8 cellular contexts compared by ENCODE assay signal in the genomic region with DNA sequence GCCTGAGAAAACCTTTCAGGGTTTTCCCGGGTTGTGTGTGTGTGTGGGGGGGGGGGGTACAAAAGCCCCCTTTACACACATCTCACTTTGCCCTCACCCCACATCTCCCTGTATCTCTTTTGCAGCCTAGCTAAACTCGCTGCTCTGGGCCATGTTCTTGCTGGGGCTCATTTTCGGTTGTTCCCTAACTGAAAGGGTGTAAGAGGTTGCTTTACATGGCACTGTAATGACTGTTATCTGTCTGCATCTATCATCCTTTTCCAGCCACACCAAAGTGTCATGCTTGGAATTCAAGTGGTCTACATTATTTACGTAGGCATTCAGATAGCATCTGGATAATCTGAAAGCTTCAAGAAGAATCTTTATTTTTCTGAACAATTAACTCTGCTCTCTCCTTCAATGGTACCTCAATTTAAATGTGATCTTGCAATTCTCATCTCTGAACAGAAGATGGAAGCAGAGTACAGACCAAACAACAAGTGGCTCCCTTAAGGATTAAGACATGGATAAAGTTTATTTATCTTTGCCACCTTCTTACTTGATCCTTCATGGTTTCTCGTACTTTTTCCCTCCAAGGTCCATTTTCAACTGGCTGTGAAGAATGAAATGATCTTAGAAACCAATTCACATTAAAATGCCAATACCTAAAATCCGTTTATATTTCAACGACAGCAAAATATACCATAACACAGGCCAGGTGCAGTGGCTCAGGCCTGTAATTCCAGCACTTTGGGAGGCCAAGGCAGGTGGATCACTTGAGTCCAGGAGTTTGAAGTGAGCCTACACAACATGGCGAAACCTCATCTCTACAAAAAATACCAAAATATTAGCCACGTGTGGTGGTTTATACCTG. TPM values are rescaled to one million over a fixed set of nuclear protein-coding genes. Genes with fewer than 3 reads are reported as not detected.
A peak's percentile ranks its signal among the peaks of the same experiment; 100 is the strongest.
DNase-seq lines count a peak whose midpoint lies in the region; ATAC-seq, FAIRE-seq and TF ChIP-seq lines count a peak whose summit lies in the region.

No MANE protein-coding gene starts in this region.

- CTCF ChIA-PET in A549 (lab: Yijun Ruan, JAX) (interaction anchor here (0.6 to 5.5 kb wide), 35 partner anchors 9 to 1285 kb away, joined by 3 to 54 read pairs (median 5); no protein-coding TSS in a partner anchor), SK-N-SH (lab: Yijun Ruan, JAX) (interaction anchor here (0.6 to 10.8 kb wide), 38 partner anchors 9 to 782 kb away, joined by 3 to 182 read pairs (median 4); partner anchors contain the start of gene TRANK1)

- H4K20me1 ChIP-seq in SK-N-SH (ENCODE audit: insufficient read depth) = no peaks in the 10 kb centered on the region

- H3K9me2 ChIP-seq in SK-N-SH = no peaks in the 10 kb centered on the region

- FAIRE-seq in A549 (lab: Jason Lieb, UNC) = peak; percentile 94

- no peaks in the 10 kb centered on the region; the same call in 2 of the 3 replicates for H3K9me3 ChIP-seq in A549
- H3K9me3 ChIP-seq in SK-N-SH = no peaks in the 10 kb centered on the region
- H3K9me3 ChIP-seq in ovary = no peaks in the 10 kb centered on the region

- H3K4me1 ChIP-seq in A549 (no peaks in the 10 kb centered on the region), SK-N-SH (ENCODE audit: control insufficient read depth in 1 of 2, insufficient read depth in 2 of 2, low read depth in 1 of 2, low read length in 1 of 2) (peaks cover 0 to 12% of the 10 kb centered on the region in 2 experiments; a peak in 2 of 4 replicates), ovary (ENCODE audit: insufficient read depth) (no peaks in the 10 kb centered on the region)

- no peak overlapping the region for H3K9ac ChIP-seq in SK-N-SH

- intact Hi-C loops in ovary (cut with DNase I) = loop anchor here in 3 of 4 donors (5.0 to 10.0 kb wide), 6 partner anchors 135 to 495 kb away; no protein-coding TSS in a partner anchor

- DNase-seq in A549 (ENCODE audit: low read depth in 1 of 2, low spot score in 1 of 2) = peak; percentile 47 to 61
- peak; percentile 53 for DNase-seq in HT1080 (ENCODE audit: low read depth)
- DNase-seq in SK-N-SH = peak; percentile 54
- DNase-seq in fibroblast of the aortic adventitia (ENCODE audit: low read depth) = peak; percentile 83
- no peak for DNase-seq in ovary
- no peak for DNase-seq in activated T-cell treated with anti-CD3 and anti-CD28 coated beads, Interleukin-2, amount 50 U/mL, for 48 hours
- DNase-seq in SHP77 treated with DMSO at 0.1 percent for 48 hours (lab: John Stamatoyannopoulos, UW) = no peak

- peak; percentile 90 for TF ChIP-seq CTCF in A549 (IDR thresholded peaks at IDR 0.05)
- peak; percentile 55; the same call in 2 of the 3 replicates for TF ChIP-seq CTCF in GM12872 (IDR thresholded peaks at IDR 0.05; ENCODE audit: insufficient read depth, low read depth, low read length)
- TF ChIP-seq CTCF in SK-N-SH (IDR thresholded peaks at IDR 0.05) = peak; percentile 82
- peak; percentile 72 for TF ChIP-seq CTCF in fibroblast of the aortic adventitia (IDR thresholded peaks at IDR 0.05; ENCODE audit: insufficient read depth, low read length)
- TF ChIP-seq CTCF in ovary (IDR thresholded peaks at IDR 0.05) = peak; percentile 41 to 62 (median 49)

- H3K27ac ChIP-seq in A549 (no peak overlapping the region), SK-N-SH (ENCODE audit: low read depth in 2 of 2, low read length in 1 of 2) (no peak overlapping the region), ovary (no peak overlapping the region)

- H3K4me2 ChIP-seq in A549 (no peak overlapping the region), SK-N-SH (no peak overlapping the region)

- H3K36me3 ChIP-seq in SK-N-SH (replicated peaks in 1 of 2; ENCODE audit: control insufficient read depth in 1 of 2, insufficient read depth in 2 of 2, low read length in 1 of 2) (no peaks in the 10 kb centered on the region), ovary (no peaks in the 10 kb centered on the region)

- POLR2A ChIA-PET in A549 (lab: Yijun Ruan, JAX) (interaction anchor here (0.5 kb wide), 1 partner anchor 175 kb away, joined by 3 read pairs; no protein-coding TSS in a partner anchor), SK-N-SH (lab: Yijun Ruan, JAX) (no interaction called here)

- TF ChIP-seq POLR2A in A549 (IDR thresholded peaks at IDR 0.05; ENCODE audit: low read length) (no peak), ovary (IDR thresholded peaks at IDR 0.05) (no peak)

- H3K4me3 ChIP-seq in A549 (no peak overlapping the region), SK-N-SH (ENCODE audit: low read depth in 2 of 2, low read length in 1 of 2) (no peak overlapping the region; a peak in 1 of 4 replicates), fibroblast of the aortic adventitia (ENCODE audit: low read depth, low read length) (no peak overlapping the region), ovary (no peak overlapping the region)

- 26% methylated on average over 9 of the region's 9 CpGs for WGBS in A549 (ENCODE audit: missing lambda C conversion rate)
- 43% methylated on average over 9 of the region's 9 CpGs for WGBS in SK-N-SH (ENCODE audit: low lambda C conversion rate)
- WGBS in ovary, 3 donors = 36 to 41% (median 36%) methylated on average over 9 of the region's 9 CpGs

- peak; percentile 90 to 92 for TF ChIP-seq RAD21 in A549 (conservative IDR thresholded peaks at IDR 0.05 in 1 of 2, IDR thresholded peaks at IDR 0.05 in 1 of 2)
- TF ChIP-seq RAD21 in SK-N-SH (IDR thresholded peaks at IDR 0.05; ENCODE audit: low read length) = peak; percentile 96

- no peaks in the 10 kb centered on the region for H3F3A ChIP-seq in SK-N-SH (replicated peaks; ENCODE audit: insufficient read depth)

- no peak for TF ChIP-seq EP300 in A549 (IDR thresholded peaks at IDR 0.05)
- no peak for TF ChIP-seq EP300 in SK-N-SH (IDR thresholded peaks at IDR 0.05; ENCODE audit: borderline replicate concordance in 1 of 2, low read depth in 1 of 2, low read length in 1 of 2)
- no peak for TF ChIP-seq EP300 in ovary (IDR thresholded peaks at IDR 0.05)

- ATAC-seq in A549 = peak; percentile 80 to 91; a peak in 5 of 6 replicates

- H3K27me3 ChIP-seq in SK-N-SH (ENCODE audit: insufficient read depth) (no peaks in the 10 kb centered on the region), ovary (no peaks in the 10 kb centered on the region)

- H2AFZ ChIP-seq in SK-N-SH (ENCODE audit: low read depth) = no peak overlapping the region

- no peaks in the 10 kb centered on the region for H3K79me2 ChIP-seq in SK-N-SH (ENCODE audit: insufficient read depth)

TF ChIP-seq in A549, 52 proteins besides CTCF, POLR2A, EP300 and RAD21:
- TF ChIP-seq POLR2AphosphoS2 (conservative IDR thresholded peaks at IDR 0.05; ENCODE audit: low read length) (no peak), SMC3 (IDR thresholded peaks at IDR 0.05) (peak; percentile 63), HOXB13 (CRISPR knock-in tag; IDR thresholded peaks at IDR 0.05; ENCODE audit: low read depth) (no peak), NFE2L2 (conservative IDR thresholded peaks at IDR 0.05; ENCODE audit: low read length) (no peak), KDM5A (IDR thresholded peaks at IDR 0.05) (no peak)
TF ChIP-seq in A549: peak in this region for 1.

TF ChIP-seq in SK-N-SH, 30 proteins besides CTCF, POLR2A, EP300 and RAD21:
- TF ChIP-seq SMC3 (IDR thresholded peaks at IDR 0.05; ENCODE audit: low read depth, low read length) (peak; percentile 76), USF2 (IDR thresholded peaks at IDR 0.05; ENCODE audit: borderline replicate concordance, low read depth, low read length) (no peak), RCOR1 (IDR thresholded peaks at IDR 0.05; ENCODE audit: low read length) (0 out of 2 replicates have a peak, but pooled peaks have one; percentile 8), CHD2 (IDR thresholded peaks at IDR 0.05; ENCODE audit: low read length, partially characterized antibody) (peak; percentile 17)

RNA-seq across cellular contexts. Expression of gene DCLK3, which starts 34.9 kb away (rescaled TPM):
- polyA plus RNA-seq in A549 (2011; rRNA removed) = not detected in 2 replicates
- under 0.01 TPM in 1 of 2 replicates, not detected in the other for polyA plus RNA-seq in A549 (2012; cell fraction: cytosol; rRNA removed)
- polyA plus RNA-seq in A549 (2012; cell fraction: nucleus; rRNA removed) = not detected in 2 replicates
- polyA plus RNA-seq in A549 (2017; fragmentation: RNase III; extraction: RNeasy Plus Mini Kit Qiagen cat#74134 plus additional on column Dnase treatment) = not detected in 3 replicates
- not detected in 2 replicates for polyA minus RNA-seq in A549 (2011; rRNA and poly(A)+ RNA removed)
- not detected in 2 replicates for total RNA-seq in HT1080 (2014; rRNA removed; shearing (Covaris generic))
- polyA plus RNA-seq in HT1080 (2015; cell fraction: cytosol; rRNA removed) = not detected in 2 replicates
- polyA plus RNA-seq in HT1080 (2015; cell fraction: nucleus; rRNA removed) = not detected in 2 replicates
- polyA plus RNA-seq in SK-N-SH (2012; rRNA removed) = not detected in 2 replicates
- polyA plus RNA-seq in SK-N-SH (2012; cell fraction: cytosol; rRNA removed) = 0.01 TPM in 1 of 2 replicates, not detected in the other
- polyA plus RNA-seq in SK-N-SH (2012; cell fraction: nucleus; rRNA removed) = not detected in 2 replicates
- total RNA-seq in fibroblast of the aortic adventitia (ENCODE audit: low replicate concordance) = 0.25 TPM in 1 of 2 replicates, not detected in the other
- under 1 TPM in 3 of 7 donors, not detected in 4; under 0.01 to 0.05 (median 0.05) TPM for total RNA-seq in ovary
- under 1 TPM; 0.01 to 0.12 TPM for polyA plus RNA-seq in ovary

Comparison
In these comparisons a context has a peak if more than half of its experiments do, and no peak if none do; other contexts are left out.
1. DNase-seq: peak in A549 (2 of 2), HT1080 (single experiment), SK-N-SH (single experiment) and fibroblast of the aortic adventitia (single experiment); none in ovary (0 of 5), activated T-cell treated with anti-CD3 and anti-CD28 coated beads, Interleukin-2, amount 50 U/mL, for 48 hours (0 of 2) and SHP77 treated with DMSO at 0.1 percent for 48 hours (single experiment).
2. Of the 12 proteins assayed by ChIP-seq in both A549 and SK-N-SH: peak only in A549: none; only in SK-N-SH: CHD2 and RCOR1; in both: CTCF, RAD21 and SMC3; in neither: 7.
3. Peak in every context shown above with its lines, with median percentiles within 50 percentile points of each other: CTCF ChIP-seq.